In the genomic region with DNA sequence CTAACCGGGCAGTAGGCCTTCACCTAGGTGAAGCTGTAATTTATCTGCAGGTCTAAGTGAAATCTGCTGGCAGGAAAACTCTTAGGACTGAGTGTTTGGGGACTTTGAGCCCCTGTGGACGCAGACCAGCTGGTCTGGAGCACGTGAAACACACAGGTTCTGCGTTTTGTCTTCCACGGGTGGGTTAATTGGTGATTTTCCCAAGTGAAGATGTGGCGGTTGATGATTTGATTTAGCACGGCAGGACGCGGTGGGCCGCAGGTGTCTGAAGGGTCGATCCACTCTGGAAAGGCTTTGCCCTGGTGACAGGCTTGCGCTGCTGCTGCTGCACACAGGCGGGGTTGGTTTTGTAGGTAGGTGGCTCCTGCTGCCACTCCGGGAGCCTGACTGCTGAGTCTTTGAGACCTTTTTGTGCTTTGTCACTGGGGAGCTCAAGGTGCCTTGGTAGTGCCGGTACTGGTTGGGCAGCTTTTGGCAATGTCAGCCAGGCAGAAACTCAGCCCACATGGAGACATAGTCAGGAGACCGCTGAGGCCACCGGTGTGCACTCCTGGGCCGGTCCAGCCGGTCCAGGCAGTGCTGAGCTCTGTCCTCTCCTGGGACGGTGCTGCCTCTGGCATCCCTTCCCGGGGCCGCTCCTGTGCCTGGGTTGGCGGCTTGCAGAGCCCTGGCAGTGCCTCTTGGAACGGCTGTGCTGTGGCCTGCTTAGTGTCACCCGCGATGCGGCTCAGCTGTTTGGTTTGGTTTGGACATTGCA, we compare ENCODE assay signal across 2 cellular contexts.
TF ChIP-seq lines count a peak whose summit lies in the region.

No MANE protein-coding gene starts in this region.

TF ChIP-seq in Ishikawa, 13 proteins besides CTCF, POLR2A, EP300 and RAD21 (continued from another document):
- peak; percentile 44 for TF ChIP-seq REST (IDR thresholded peaks at IDR 0.05; ENCODE audit: low read depth)
- TF ChIP-seq TEAD4 (IDR thresholded peaks at IDR 0.05) = peak; percentile 78
- peak; percentile 50; the same call in 1 of the 2 replicates for TF ChIP-seq FOXM1 (IDR thresholded peaks at IDR 0.05; ENCODE audit: borderline replicate concordance, low read depth)
- TF ChIP-seq ZBTB7A (IDR thresholded peaks at IDR 0.05; ENCODE audit: low read depth) = no peak
- peak; percentile 61; the same call in 1 of the 2 replicates for TF ChIP-seq YY1 (IDR thresholded peaks at IDR 0.05; ENCODE audit: low read depth)
- TF ChIP-seq, protein P1, sequence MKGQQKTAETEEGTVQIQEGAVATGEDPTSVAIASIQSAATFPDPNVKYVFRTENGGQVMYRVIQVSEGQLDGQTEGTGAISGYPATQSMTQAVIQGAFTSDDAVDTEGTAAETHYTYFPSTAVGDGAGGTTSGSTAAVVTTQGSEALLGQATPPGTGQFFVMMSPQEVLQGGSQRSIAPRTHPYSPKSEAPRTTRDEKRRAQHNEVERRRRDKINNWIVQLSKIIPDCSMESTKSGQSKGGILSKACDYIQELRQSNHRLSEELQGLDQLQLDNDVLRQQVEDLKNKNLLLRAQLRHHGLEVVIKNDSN (IDR thresholded peaks at IDR 0.05) = peak; percentile 10; the same call in 1 of the 2 replicates
- TF ChIP-seq TCF12 (IDR thresholded peaks at IDR 0.05; ENCODE audit: low read depth) = peak; percentile 92
- TF ChIP-seq CEBPB (IDR thresholded peaks at IDR 0.05) = 0 out of 2 replicates have a peak, but pooled peaks have one; percentile 14
- TF ChIP-seq EGR1 (IDR thresholded peaks at IDR 0.05) = no peak

TF ChIP-seq in liver, 16 proteins besides CTCF, POLR2A, EP300 and RAD21 (continued from another document):
- no peak for TF ChIP-seq NR2F2 (IDR thresholded peaks at IDR 0.05)
